Comparison of ENCODE assay signal across 8 cellular contexts in genomic region chr6:26103770-26104456, GRCh38. TPM values are rescaled to one million over a fixed set of nuclear protein-coding genes. Genes with fewer than 3 reads are reported as not detected.
DNase-seq lines count a peak whose midpoint lies in the region; ATAC-seq and TF ChIP-seq lines count a peak whose summit lies in the region.

No MANE protein-coding gene starts in this region.

- H3K27ac ChIP-seq in OCI-LY7 (ENCODE audit: low read depth, low read length, poor library complexity, severe bottlenecking) (peak overlapping the region; percentile 96), epithelial cell of prostate (peak overlapping the region; percentile 61)

- H3K36me3 ChIP-seq in OCI-LY7 (ENCODE audit: insufficient read depth, low read length), result no peaks in the 10 kb centered on the region

- TF ChIP-seq CTCF in OCI-LY7 (conservative IDR thresholded peaks at IDR 0.05; ENCODE audit: low read length), result peak; percentile 65

- POLR2A ChIA-PET in OCI-LY7 (lab: Charles Lee), result interaction anchor here (0.6 to 4.4 kb wide), 24 partner anchors 8 to 1731 kb away, joined by 3 to 77 read pairs (median 8); a partner anchor contains a TSS

- H4K20me1 ChIP-seq in OCI-LY7 (ENCODE audit: insufficient read depth, low read length), result no peaks in the 10 kb centered on the region

- peaks cover 25% of the 10 kb centered on the region for H3K4me1 ChIP-seq in OCI-LY7 (ENCODE audit: insufficient read depth, low read length, poor library complexity, severe bottlenecking)

- no peaks in the 10 kb centered on the region for H3K9me2 ChIP-seq in OCI-LY7 (ENCODE audit: insufficient read depth, low read length)

- peak overlapping the region; percentile 84 for H3K4me2 ChIP-seq in OCI-LY7 (ENCODE audit: low read length)

- no peaks in the 10 kb centered on the region; the same call in 1 of the 2 replicates for H3K9me3 ChIP-seq in OCI-LY7 (ENCODE audit: low read length)

- peak overlapping the region; percentile 66 for H3K4me3 ChIP-seq in OCI-LY7 (ENCODE audit: low read depth, low read length, poor library complexity, severe bottlenecking)

- peak; percentile 74 for ATAC-seq in GM21367 (IDR thresholded peaks at IDR 0.05; ENCODE audit: unreplicated experiment)

- BruUV-seq in OCI-LY7 (replicated peaks; lab: Mats Ljungman, UMichigan), result TSS peak; percentile 100

- H2AFZ ChIP-seq in OCI-LY7 (ENCODE audit: low read length), result no peak overlapping the region

- intact Hi-C loops in OCI-LY7 (cut with micrococcal nuclease; ENCODE audit: unreplicated experiment), result loop anchor here (1.0 to 5.0 kb wide), 5 partner anchors 19 to 1028 kb away; a partner anchor contains a TSS

- CTCF ChIA-PET in OCI-LY7 (lab: Charles Lee; ENCODE audit: unreplicated experiment), result interaction anchor here (1.1 kb wide), 1 partner anchor 44 kb away, joined by 3 read pairs; no protein-coding TSS in a partner anchor

- H3K79me2 ChIP-seq in OCI-LY7 (ENCODE audit: insufficient read depth, low read depth, low read length), result no peaks in the 10 kb centered on the region

- DNase-seq in COR-L47 (lab: John Stamatoyannopoulos, UW) (peak; percentile 95), HT1080 (ENCODE audit: low read depth) (peak; percentile 98), OCI-LY7 (ENCODE audit: low spot score) (peak; percentile 94), activated T-cell treated with anti-CD3 and anti-CD28 coated beads for 4 hours (peak; percentile 82), epithelial cell of prostate (ENCODE audit: low read depth, low spot score) (peak; percentile 72), mucosa of gallbladder (ENCODE audit: low spot score) (peak; percentile 93)
- DNase-seq in stimulated activated CD8-positive, alpha-beta memory T cell treated with anti-CD3 and anti-CD28 coated beads, Interleukin-4, amount 100 ng/mL, for 24 hours (ENCODE audit: low read depth), result peak; percentile 77

RNA-seq across cellular contexts. Expression of gene HFE, which starts 16.7 kb away (rescaled TPM):
- total RNA-seq in HT1080 (2014; rRNA removed; shearing (Covaris generic)), result 3.4 and 3.8 TPM in 2 replicates
- polyA plus RNA-seq in HT1080 (2015; cell fraction: cytosol; rRNA removed), result 4.6 and 6.9 TPM in 2 replicates
- polyA plus RNA-seq in HT1080 (2015; cell fraction: nucleus; rRNA removed), result 9.1 and 9.7 TPM in 2 replicates
- total RNA-seq in OCI-LY7 (2014; rRNA removed; shearing (Covaris generic)), result 0.18 and 0.69 TPM in 2 replicates
- total RNA-seq in OCI-LY7 (2022) (0.57 and 0.72 TPM in 2 replicates), mucosa of gallbladder (19.1 TPM)

Comparison
In these comparisons a context has a peak if more than half of its experiments do, and no peak if none do; other contexts are left out.
1. Peak in every context shown above with its lines: DNase-seq, ATAC-seq, H3K4me3 ChIP-seq and H3K27ac ChIP-seq.